Comparison of ENCODE assay signal across 26 cellular contexts in genomic region chr21:37028579-37028978, GRCh38. TPM values are rescaled to one million over a fixed set of nuclear protein-coding genes. Genes with fewer than 3 reads are reported as not detected.
DNase-seq lines count a peak whose midpoint lies in the region; ATAC-seq and TF ChIP-seq lines count a peak whose summit lies in the region.
"Had no signal": no experiment of that assay in that cellular context is flagged by ENCODE, and none has a peak within 500 bp of the region (broad histone marks: within the 10 kb centered on the region; RNA-seq: fewer than 3 reads in every experiment).

No MANE protein-coding gene starts in this region.

- H3K4me3 ChIP-seq in brain microvascular endothelial cell (ENCODE audit: low read depth, low read length) (no peak overlapping the region), aorta (ENCODE audit: low read length in 2 of 2) (no peak overlapping the region)
- H3K4me3 ChIP-seq in naive thymus-derived CD4-positive, alpha-beta T cell (ENCODE audit: low read length) = no peak overlapping the region
- H3K4me3 ChIP-seq: BLaER1 treated with 17β-estradiol and CSF1 and Interleukin-3, amounts not matched to agents 10 nM and 100 nM; left ventricle myocardium inferior had no signal

- no peaks in the 10 kb centered on the region for H3K4me1 Mint-ChIP-seq in naive thymus-derived CD4-positive, alpha-beta T cell
- H3K4me1 Mint-ChIP-seq: naive thymus-derived CD8-positive, alpha-beta T cell had no signal

- WGBS in aorta, 2 donors = 86 to 88% methylated on average over 4 of the region's 4 CpGs

- POLR2A ChIA-PET in naive thymus-derived CD4-positive, alpha-beta T cell (lab: Charles Lee) = no interaction called here

- DNase-seq in LHCN-M2 (ENCODE audit: low read depth) (peak; percentile 26), brain microvascular endothelial cell (no peak), foreskin keratinocyte (no peak), aorta (no peak), NCI-H748 (lab: John Stamatoyannopoulos, UW; ENCODE audit: unreplicated experiment) (no peak), NCI-H345 treated with DMSO at 0.1 percent for 48 hours (lab: John Stamatoyannopoulos, UW; ENCODE audit: unreplicated experiment) (no peak)
- no peak for DNase-seq in naive thymus-derived CD4-positive, alpha-beta T cell
- DNase-seq: activated CD4-positive, alpha-beta T cell treated with anti-CD3 and anti-CD28 coated beads for 48 hours; activated T-cell treated with anti-CD3 and anti-CD28 coated beads, Interleukin-2, amount 50 U/mL, for 4 hours; central memory CD4-positive, alpha-beta T cell; COR-L47; DMS79; hippocampal formation; left ventricle myocardium inferior; naive thymus-derived CD8-positive, alpha-beta T cell; NCI-H1436 treated with DMSO at 0.1 percent for 48 hours; NCI-H2107; NCI-H510A treated with DMSO at 0.1 percent for 48 hours had no signal

- H3K36me3 Mint-ChIP-seq in naive thymus-derived CD4-positive, alpha-beta T cell = peaks cover 0 to 1% (median 0%) of the 10 kb centered on the region in 5 donors
- H3K36me3 Mint-ChIP-seq: naive thymus-derived CD8-positive, alpha-beta T cell had no signal

- H3K27ac Mint-ChIP-seq in naive thymus-derived CD4-positive, alpha-beta T cell = no peak overlapping the region
- H3K27ac Mint-ChIP-seq: naive thymus-derived CD8-positive, alpha-beta T cell had no signal

- intact Hi-C loops in aorta (cut with DNase I) = no loop called here
- intact Hi-C loops in naive thymus-derived CD4-positive, alpha-beta T cell (cut with micrococcal nuclease) = no loop called here

- H3K9me3 ChIP-seq in aorta (ENCODE audit: control insufficient read depth, low read length) = no peaks in the 10 kb centered on the region
- H3K9me3 ChIP-seq in naive thymus-derived CD4-positive, alpha-beta T cell (ENCODE audit: control insufficient read depth in 2 of 3, low read length in 3 of 3) = no peaks in the 10 kb centered on the region
- H3K9me3 ChIP-seq: BLaER1 treated with 17β-estradiol and CSF1 and Interleukin-3, amounts not matched to agents 10 nM and 100 nM; left ventricle myocardium inferior had no signal

- in situ Hi-C loops in brain microvascular endothelial cell (cut with HindIII; ENCODE audit: low pct_ligation_motif_present, low sequenced_read_pairs) = no loop called here

- CTCF ChIA-PET in naive thymus-derived CD4-positive, alpha-beta T cell (lab: Charles Lee) = no interaction called here

- no peak overlapping the region for H3K4me3 Mint-ChIP-seq in naive thymus-derived CD4-positive, alpha-beta T cell
- H3K4me3 Mint-ChIP-seq: activated T-cell treated with anti-CD3 and anti-CD28 coated beads, Interleukin-2, amount 50 U/mL, for 4 hours; naive thymus-derived CD8-positive, alpha-beta T cell had no signal

- H3K27me3 ChIP-seq in brain microvascular endothelial cell (replicated peaks) (no peaks in the 10 kb centered on the region), foreskin keratinocyte (peaks cover 5% of the 10 kb centered on the region), aorta (ENCODE audit: control insufficient read depth in 1 of 2, insufficient read depth in 2 of 2, low read length in 1 of 2) (no peaks in the 10 kb centered on the region)
- no peaks in the 10 kb centered on the region for H3K27me3 ChIP-seq in naive thymus-derived CD4-positive, alpha-beta T cell (ENCODE audit: control insufficient read depth in 2 of 2, insufficient read depth in 2 of 2, low read length in 2 of 2)
- H3K27me3 ChIP-seq: BLaER1 treated with 17β-estradiol and CSF1 and Interleukin-3, amounts not matched to agents 10 nM and 100 nM had no signal

- H3K27ac ChIP-seq in 22Rv1 = no peak overlapping the region
- H3K27ac ChIP-seq in brain microvascular endothelial cell = no peak overlapping the region
- H3K27ac ChIP-seq in foreskin keratinocyte = no peak overlapping the region
- H3K27ac ChIP-seq in aorta (ENCODE audit: low read depth in 1 of 2, low read length in 2 of 2) = no peak overlapping the region
- H3K27ac ChIP-seq in naive thymus-derived CD4-positive, alpha-beta T cell (ENCODE audit: low read depth, low read length) = no peak overlapping the region
- H3K27ac ChIP-seq: BLaER1 treated with 17β-estradiol and CSF1 and Interleukin-3, amounts not matched to agents 10 nM and 100 nM; left ventricle myocardium inferior; parathyroid adenoma had no signal

- no peaks in the 10 kb centered on the region for H3K9me3 Mint-ChIP-seq in naive thymus-derived CD4-positive, alpha-beta T cell
- H3K9me3 Mint-ChIP-seq: activated T-cell treated with anti-CD3 and anti-CD28 coated beads, Interleukin-2, amount 50 U/mL, for 4 hours; naive thymus-derived CD8-positive, alpha-beta T cell had no signal

- peak; percentile 15; the same call in 1 of the 2 replicates for TF ChIP-seq CTCF in 22Rv1 (IDR thresholded peaks at IDR 0.05)
- TF ChIP-seq CTCF in brain microvascular endothelial cell (IDR thresholded peaks at IDR 0.05; ENCODE audit: low read depth, low read length, missing control alignments) = peak; percentile 21
- peak; percentile 30 for TF ChIP-seq CTCF in foreskin keratinocyte (conservative IDR thresholded peaks at IDR 0.05)

- ATAC-seq in foreskin keratinocyte (no peak), aorta (ENCODE audit: low FRiP score) (no peak)
- no peak for ATAC-seq in naive thymus-derived CD4-positive, alpha-beta T cell
- ATAC-seq: activated T-cell treated with anti-CD3 and anti-CD28 coated beads, Interleukin-2, amount 50 U/mL, for 4 hours; naive thymus-derived CD8-positive, alpha-beta T cell; sciatic nerve had no signal

- H3K4me1 ChIP-seq in foreskin keratinocyte (no peaks in the 10 kb centered on the region), aorta (ENCODE audit: control insufficient read depth in 1 of 2, insufficient read depth in 2 of 2, low read length in 2 of 2) (no peaks in the 10 kb centered on the region)
- no peaks in the 10 kb centered on the region for H3K4me1 ChIP-seq in naive thymus-derived CD4-positive, alpha-beta T cell (ENCODE audit: control insufficient read depth in 2 of 2, insufficient read depth in 2 of 2, low read length in 2 of 2)
- H3K4me1 ChIP-seq: left ventricle myocardium inferior, parathyroid adenoma had no signal

- peaks cover 0 to 4% (median 0%) of the 10 kb centered on the region in 5 donors for H3K27me3 Mint-ChIP-seq in naive thymus-derived CD4-positive, alpha-beta T cell

- H3K36me3 ChIP-seq in brain microvascular endothelial cell (replicated peaks) (no peaks in the 10 kb centered on the region), aorta (ENCODE audit: control insufficient read depth in 1 of 2, insufficient read depth in 2 of 2, low read length in 1 of 2) (no peaks in the 10 kb centered on the region)
- H3K36me3 ChIP-seq in naive thymus-derived CD4-positive, alpha-beta T cell (ENCODE audit: control insufficient read depth in 2 of 3, insufficient read depth in 3 of 3, low read length in 3 of 3) = no peaks in the 10 kb centered on the region
- H3K36me3 ChIP-seq: BLaER1 treated with 17β-estradiol and CSF1 and Interleukin-3, amounts not matched to agents 10 nM and 100 nM; left ventricle myocardium inferior had no signal

RNA-seq across cellular contexts. Expression of gene RIPPLY3, which starts 22.1 kb away (rescaled TPM):
- total RNA-seq in LHCN-M2 (2014; rRNA removed) = not detected in 2 replicates
- not detected for polyA plus RNA-seq in LHCN-M2 (2012)
- total RNA-seq in foreskin keratinocyte = 0.78 and 0.88 TPM in 2 replicates
- polyA plus RNA-seq in foreskin keratinocyte = 0.53 and 0.56 TPM in 2 replicates
- total RNA-seq in aorta = not detected
- polyA plus RNA-seq in aorta = under 1 TPM in 1 of 2 donors, not detected in 1; 0.05 TPM
- not detected for total RNA-seq in naive thymus-derived CD4-positive, alpha-beta T cell
- polyA plus RNA-seq in naive thymus-derived CD4-positive, alpha-beta T cell = not detected
- total RNA-seq: activated T-cell treated with anti-CD3 and anti-CD28 coated beads, Interleukin-2, amount 50 U/mL, for 4 hours; frontal cortex; left ventricle myocardium inferior; mesenteric fat pad; naive thymus-derived CD8-positive, alpha-beta T cell; RPMI7951; sciatic nerve; T-helper 2 cell treated with Interferon-gamma antibody and Interleukin-4, amounts not matched to agents 100 ng/mL and 5 ng/mL, for 36 hours had no signal
- polyA plus RNA-seq: naive thymus-derived CD8-positive, alpha-beta T cell had no signal

RNA-seq across cellular contexts. Expression of gene PIGP, which starts 44.3 kb away (rescaled TPM):
- 11.1 and 24.1 TPM in 2 replicates for total RNA-seq in LHCN-M2 (2014; rRNA removed)
- 18.0 TPM for polyA plus RNA-seq in LHCN-M2 (2012)
- total RNA-seq in foreskin keratinocyte = 19.1 and 21.9 TPM in 2 replicates
- 30.3 and 30.9 TPM in 2 replicates for polyA plus RNA-seq in foreskin keratinocyte
- total RNA-seq in aorta = 10 to 100 TPM; 15.8 to 18.1 TPM
- 10 to 100 TPM; 22.9 to 47.2 TPM for polyA plus RNA-seq in aorta
- total RNA-seq in naive thymus-derived CD4-positive, alpha-beta T cell = 10 to 100 TPM in 4 of 5 experiments, 1 to 10 TPM in 1; 9.1 to 26.7 (median 15.3) TPM
- 10 to 100 TPM; 30.0 to 40.5 TPM for polyA plus RNA-seq in naive thymus-derived CD4-positive, alpha-beta T cell

RNA-seq across cellular contexts. Expression of gene TTC3, which starts 44.5 kb away (rescaled TPM):
- 168 and 189 TPM in 2 replicates for total RNA-seq in LHCN-M2 (2014; rRNA removed)
- polyA plus RNA-seq in LHCN-M2 (2012) = 37.2 TPM
- total RNA-seq in foreskin keratinocyte = 60.8 and 72.0 TPM in 2 replicates
- 10.2 and 10.4 TPM in 2 replicates for polyA plus RNA-seq in foreskin keratinocyte
- 100 to 1,000 TPM; 105 to 118 TPM for total RNA-seq in aorta
- 10 to 100 TPM; 30.1 to 40.3 TPM for polyA plus RNA-seq in aorta
- total RNA-seq in naive thymus-derived CD4-positive, alpha-beta T cell = 100 to 1,000 TPM in 4 of 5 experiments, 10 to 100 TPM in 1; 66.6 to 208 (median 154) TPM
- 100 to 1,000 TPM in 1 of 2 donors, 10 to 100 TPM in 1; 67.3 to 139 TPM for polyA plus RNA-seq in naive thymus-derived CD4-positive, alpha-beta T cell
